Comparison of ENCODE assay signal across 16 cellular contexts in the genomic region with DNA sequence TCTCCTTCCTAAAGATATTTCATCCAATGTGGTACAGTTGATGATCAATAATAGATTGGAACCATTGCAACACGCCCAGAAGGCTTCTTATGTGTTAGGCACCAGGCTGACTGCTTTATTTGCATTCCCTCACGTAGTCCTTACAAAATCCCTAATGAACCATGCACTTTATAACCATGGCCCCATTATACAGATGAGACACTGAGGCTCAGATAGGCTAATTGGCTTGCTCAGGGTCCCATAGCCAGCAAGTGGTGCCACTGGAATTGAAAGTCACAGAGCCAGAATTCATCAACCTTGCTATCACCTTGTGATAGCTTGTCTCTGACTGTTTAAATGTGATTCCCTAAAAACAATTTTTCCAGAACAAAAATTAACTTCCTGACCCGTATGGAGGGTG. TPM values are rescaled to one million over a fixed set of nuclear protein-coding genes. Genes with fewer than 3 reads are reported as not detected.
"Had no signal": no experiment of that assay in that cellular context is flagged by ENCODE, and none has a peak within 500 bp of the region (broad histone marks: within the 10 kb centered on the region; RNA-seq: fewer than 3 reads in every experiment).

No MANE protein-coding gene starts in this region.

- ATAC-seq: left lung; mucosa of descending colon; naive thymus-derived CD8-positive, alpha-beta T cell had no signal

- H3K4me3 Mint-ChIP-seq: activated naive CD4-positive, alpha-beta T cell treated with anti-CD3 and anti-CD28 coated beads, Interleukin-2, amount 50 U/mL, for 24 hours; naive thymus-derived CD8-positive, alpha-beta T cell; T-helper 2 cell treated with Interferon-gamma antibody and Interleukin-4, amounts not matched to agents 5 μg/mL and 100 μg/mL, for 36 hours had no signal

- H3K36me3 Mint-ChIP-seq: activated naive CD4-positive, alpha-beta T cell treated with anti-CD3 and anti-CD28 coated beads, Interleukin-2, amount 50 U/mL, for 24 hours had no signal

- H3K27ac ChIP-seq: adrenal gland, cardiac muscle cell, tibial nerve, uterus had no signal

- H3K4me3 ChIP-seq: adrenal gland, cardiac muscle cell, left lung, mucosa of descending colon, tibial nerve, uterus had no signal

- H3K4me1 ChIP-seq: left lung, uterus had no signal

- H3K4me1 Mint-ChIP-seq: activated naive CD4-positive, alpha-beta T cell treated with anti-CD3 and anti-CD28 coated beads, Interleukin-2, amount 50 U/mL, for 24 hours; naive thymus-derived CD8-positive, alpha-beta T cell had no signal

- H3K27me3 ChIP-seq: adrenal gland, cardiac muscle cell, left lung, tibial nerve, uterus had no signal

- H3K27ac Mint-ChIP-seq: activated naive CD4-positive, alpha-beta T cell treated with anti-CD3 and anti-CD28 coated beads, Interleukin-2, amount 50 U/mL, for 24 hours; naive thymus-derived CD8-positive, alpha-beta T cell; T-helper 2 cell treated with Interferon-gamma antibody and Interleukin-4, amounts not matched to agents 5 μg/mL and 100 μg/mL, for 36 hours had no signal

- H3K9me3 ChIP-seq: adrenal gland, mucosa of descending colon, tibial nerve, uterus had no signal

- H3K36me3 ChIP-seq: adrenal gland, cardiac muscle cell, left lung, tibial nerve, uterus had no signal

- DNase-seq: activated CD4-positive, alpha-beta T cell treated with anti-CD3 and anti-CD28 coated beads, Interleukin-2, amount 50 U/mL, for 4 hours; activated gamma-delta T cell; adrenal gland; head of caudate nucleus; left lung; mucosa of descending colon; naive thymus-derived CD8-positive, alpha-beta T cell; posterior cingulate gyrus; stimulated activated CD4-positive, alpha-beta T cell treated with anti-CD3 and anti-CD28 coated beads, Interleukin-2, amount 100 ng/mL, for 24 hours; stimulated activated naive CD4-positive, alpha-beta T cell treated with Interleukin-2 at 50 U/mL for 16 hours; substantia nigra; uterus had no signal

- H3K9me3 Mint-ChIP-seq: T-helper 2 cell treated with Interferon-gamma antibody and Interleukin-4, amounts not matched to agents 5 μg/mL and 100 μg/mL, for 36 hours had no signal

RNA-seq across cellular contexts. Expression of a gene that starts 27.8 kb away (rescaled TPM):
- total RNA-seq: naive thymus-derived CD8-positive, alpha-beta T cell had no signal
- polyA plus RNA-seq: naive thymus-derived CD8-positive, alpha-beta T cell had no signal
